In the genomic region with DNA sequence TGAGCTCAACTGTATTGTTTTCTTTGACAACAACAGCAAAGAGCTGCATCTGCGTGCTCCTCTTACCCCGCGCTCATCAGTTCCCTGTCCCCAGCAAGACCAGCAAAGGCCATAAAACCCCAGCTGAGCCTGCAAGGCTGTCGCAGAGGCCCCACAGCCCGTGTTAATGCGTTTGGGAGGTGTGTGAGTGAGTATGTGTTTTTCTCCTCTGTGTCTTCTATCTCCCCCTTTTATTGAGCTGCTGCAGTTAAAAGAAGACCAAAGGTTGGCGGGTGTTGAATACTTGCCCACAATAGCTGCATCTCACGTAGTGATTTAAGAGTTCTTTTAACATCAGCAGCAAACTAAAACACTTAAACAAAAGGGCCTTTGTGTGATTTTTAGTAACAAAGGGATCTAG, we compare ENCODE assay signal across 21 cellular contexts. TPM values are rescaled to one million over a fixed set of nuclear protein-coding genes. Genes with fewer than 3 reads are reported as not detected.
DNase-seq lines count a peak whose midpoint lies in the region; ATAC-seq, FAIRE-seq and TF ChIP-seq lines count a peak whose summit lies in the region.
"Had no signal": no experiment of that assay in that cellular context is flagged by ENCODE, and none has a peak within 500 bp of the region (broad histone marks: within the 10 kb centered on the region; RNA-seq: fewer than 3 reads in every experiment).

No MANE protein-coding gene starts in this region.

- H4K20me1 ChIP-seq in HepG2 (ENCODE audit: insufficient read depth, low read length) = no peaks in the 10 kb centered on the region

- H3K27ac ChIP-seq in HUES64 (ENCODE audit: low read depth, low read length) (peak overlapping the region; percentile 38; the same call in 1 of the 2 replicates), HepG2 (ENCODE audit: extremely low read length, insufficient read depth, low read length) (no peak overlapping the region)
- H3K27ac ChIP-seq: foreskin keratinocyte, testis had no signal

- ATAC-seq in HepG2 = peak; percentile 83
- ATAC-seq in stimulated activated naive CD8-positive, alpha-beta T cell treated with anti-CD3 and anti-CD28 coated beads, Interleukin-15, amount 100 ng/mL, for 72 hours = no peak
- ATAC-seq: foreskin keratinocyte; naive thymus-derived CD8-positive, alpha-beta T cell; SK-N-SH treated with all-trans-retinoic acid at 6 μM for 48 hours had no signal

- H3K4me3 ChIP-seq in HUES64 (ENCODE audit: low read length) = no peak overlapping the region
- peak overlapping the region; percentile 30 to 56 (median 37) for H3K4me3 ChIP-seq in HepG2 (replicated peaks in 1 of 3; ENCODE audit: insufficient read depth in 1 of 3, low read depth in 2 of 3, low read length in 3 of 3)
- H3K4me3 ChIP-seq: testis had no signal

- no peaks in the 10 kb centered on the region; the same call in 1 of the 2 replicates for H3K27me3 ChIP-seq in HUES64 (ENCODE audit: insufficient read depth, low read length)
- no peaks in the 10 kb centered on the region; a peak in 1 of 5 replicates for H3K27me3 ChIP-seq in HepG2 (ENCODE audit: control insufficient read depth in 1 of 2, insufficient read depth in 2 of 2, low read length in 2 of 2)
- H3K27me3 ChIP-seq: BE2C, testis had no signal

- no peak overlapping the region for H3K9ac ChIP-seq in HUES64 (ENCODE audit: low read depth, low read length)
- H3K9ac ChIP-seq in HepG2 (ENCODE audit: insufficient read depth, low read depth, low read length) = peak overlapping the region; percentile 12; the same call in 1 of the 2 replicates

- no peak for TF ChIP-seq POLR2A in HepG2 (IDR thresholded peaks at IDR 0.05; ENCODE audit: insufficient read depth in 1 of 2, low read depth in 2 of 2, low read length in 2 of 2)

- H3K4me2 ChIP-seq in HepG2 (ENCODE audit: low read depth, low read length) = peak overlapping the region; percentile 75

- H3K9me3 ChIP-seq in HUES64 (ENCODE audit: insufficient read depth, low read depth, low read length) (no peaks in the 10 kb centered on the region), HepG2 (ENCODE audit: low read length) (no peaks in the 10 kb centered on the region)
- H3K9me3 ChIP-seq: BE2C, testis had no signal

- no peaks in the 10 kb centered on the region for H3K79me2 ChIP-seq in HepG2 (ENCODE audit: insufficient read depth, low read length)

- no peak for TF ChIP-seq EP300 in HepG2 (IDR thresholded peaks at IDR 0.05; ENCODE audit: low read depth in 2 of 2, low read length in 2 of 2)
- TF ChIP-seq EP300 in HepG2 (CRISPR knock-in tag; IDR thresholded peaks at IDR 0.05; ENCODE audit: borderline replicate concordance) = no peak

- no peak overlapping the region for H3K4me3 Mint-ChIP-seq in stimulated activated naive CD8-positive, alpha-beta T cell treated with anti-CD3 and anti-CD28 coated beads, Interleukin-15, amount 100 ng/mL, for 72 hours
- H3K4me3 Mint-ChIP-seq: naive thymus-derived CD8-positive, alpha-beta T cell had no signal

- no peaks in the 10 kb centered on the region for H3K4me1 Mint-ChIP-seq in stimulated activated naive CD8-positive, alpha-beta T cell treated with anti-CD3 and anti-CD28 coated beads, Interleukin-15, amount 100 ng/mL, for 72 hours
- H3K4me1 Mint-ChIP-seq: naive thymus-derived CD8-positive, alpha-beta T cell had no signal

- no peaks in the 10 kb centered on the region for H3K27me3 Mint-ChIP-seq in stimulated activated naive CD8-positive, alpha-beta T cell treated with anti-CD3 and anti-CD28 coated beads, Interleukin-15, amount 100 ng/mL, for 72 hours

- H3K36me3 ChIP-seq in HUES64 (ENCODE audit: insufficient read depth, low read length) (no peaks in the 10 kb centered on the region), HepG2 (replicated peaks in 1 of 2; ENCODE audit: control insufficient read depth in 1 of 2, insufficient read depth in 2 of 2, low read length in 2 of 2) (no peaks in the 10 kb centered on the region)
- H3K36me3 ChIP-seq: BE2C had no signal

- CTCF ChIA-PET in HepG2 (lab: Yijun Ruan, JAX; ENCODE audit: low intra/inter-chr PET ratio, low total read pairs) = no interaction called here

- BruUV-seq in HepG2 (replicated peaks; lab: Mats Ljungman, UMichigan) = no TSS peak

- peaks cover 41% of the 10 kb centered on the region for H3K4me1 ChIP-seq in HUES64 (ENCODE audit: insufficient read depth, low read length)
- peaks cover 24% of the 10 kb centered on the region for H3K4me1 ChIP-seq in HepG2 (ENCODE audit: insufficient read depth, low read length)
- H3K4me1 ChIP-seq: BE2C, foreskin keratinocyte, testis had no signal

- in situ Hi-C loops in HepG2 (cut with HindIII; ENCODE audit: extremely low pct_ligation_motif_present, low pct_unique_long_range_greater_than_20kb) = no loop called here

- no peak for TF ChIP-seq CTCF in HepG2 (CRISPR knock-in tag; IDR thresholded peaks at IDR 0.05)

- no peak overlapping the region for H3K27ac Mint-ChIP-seq in stimulated activated naive CD8-positive, alpha-beta T cell treated with anti-CD3 and anti-CD28 coated beads, Interleukin-15, amount 100 ng/mL, for 72 hours
- H3K27ac Mint-ChIP-seq: naive thymus-derived CD8-positive, alpha-beta T cell had no signal

- no peak for TF ChIP-seq RAD21 in HepG2 (CRISPR knock-in tag; IDR thresholded peaks at IDR 0.05)

- 19% methylated on average over 6 of the region's 8 CpGs for WGBS in HUES64
- under 1% methylated on average over 8 of the region's 8 CpGs for WGBS in HepG2 (ENCODE audit: low lambda C conversion rate)

- FAIRE-seq in HepG2 (lab: Jason Lieb, UNC) = peak; percentile 32
- FAIRE-seq: colon, D721Med, endothelial cell of umbilical vein, GM18507 had no signal

- DNase-seq in NCI-H774 (lab: John Stamatoyannopoulos, UW) (peak; percentile 20), HepG2 (ENCODE audit: low spot score) (no peak), retina (peak; percentile 53), activated gamma-delta T cell (lab: John Stamatoyannopoulos, UW) (no peak), Kasumi-1 (lab: John Stamatoyannopoulos, UW) (no peak)
- no peak for DNase-seq in stimulated activated naive CD8-positive, alpha-beta T cell treated with anti-CD3 and anti-CD28 coated beads, Interleukin-15, amount 100 ng/mL, for 72 hours
- DNase-seq: activated CD4-positive, alpha-beta T cell treated with anti-CD3 and anti-CD28 coated beads for 48 hours; activated naive CD4-positive, alpha-beta T cell treated with anti-CD3 and anti-CD28 coated beads, Interleukin-2, amount 50 U/mL, for 16 hours; BE2C; foreskin keratinocyte; KG1; naive thymus-derived CD8-positive, alpha-beta T cell; NCI-H1105; stimulated activated CD4-positive, alpha-beta T cell treated with anti-CD3 and anti-CD28 coated beads, Interleukin-2, amount 100 ng/mL, for 48 hours; testis had no signal

- no peak overlapping the region for H2AFZ ChIP-seq in HepG2 (ENCODE audit: low read length)

- no peaks in the 10 kb centered on the region for H3K9me3 Mint-ChIP-seq in stimulated activated naive CD8-positive, alpha-beta T cell treated with anti-CD3 and anti-CD28 coated beads, Interleukin-15, amount 100 ng/mL, for 72 hours
- H3K9me3 Mint-ChIP-seq: naive thymus-derived CD8-positive, alpha-beta T cell had no signal

- intact Hi-C loops in HepG2 (cut with micrococcal nuclease; ENCODE audit: unreplicated experiment) = no loop called here

- POLR2A ChIA-PET in HepG2 (lab: Yijun Ruan, JAX) = interaction anchor here (0.7 to 3.0 kb wide), 2 partner anchors 27 to 190 kb away, joined by 3 to 28 read pairs; partner anchors contain the start of gene CNKSR3

TF ChIP-seq in HepG2, 621 proteins besides CTCF, POLR2A, EP300 and RAD21 (continues in another document):
- TF ChIP-seq SP140L (CRISPR knock-in tag; IDR thresholded peaks at IDR 0.05; ENCODE audit: borderline replicate concordance) (no peak), LRRFIP1 (CRISPR knock-in tag; conservative IDR thresholded peaks at IDR 0.05) (no peak), ZNF335 (CRISPR knock-in tag; IDR thresholded peaks at IDR 0.05) (no peak)

RNA-seq across cellular contexts. Expression of gene CNKSR3, which starts 27.0 kb away (rescaled TPM):
- polyA plus RNA-seq in HUES64 (2013, experiment 1 of 2) = 6.8 TPM
- polyA plus RNA-seq in HUES64 (2013, experiment 2 of 2) = 8.3 TPM
- total RNA-seq in HepG2 (2016; rRNA removed; fragmentation: Illumina TruSeq; extraction: Trizol) = 38.3 and 38.6 TPM in 2 replicates
- 18.4 and 19.1 TPM in 2 replicates for total RNA-seq in HepG2 (2016; cell fraction: cytosol; rRNA removed; fragmentation: Illumina TruSeq; extraction: Trizol; ENCODE audit: low read depth)
- total RNA-seq in HepG2 (2016; cell fraction: insoluble cytoplasmic fraction; rRNA removed; fragmentation: Illumina TruSeq; extraction: Trizol) = 32.0 and 35.6 TPM in 2 replicates
- total RNA-seq in HepG2 (2016; cell fraction: membrane; rRNA removed; fragmentation: Illumina TruSeq; extraction: Trizol) = 26.6 and 26.7 TPM in 2 replicates
- 20.9 and 24.2 TPM in 2 replicates for total RNA-seq in HepG2 (2016; cell fraction: nucleus; rRNA removed; fragmentation: Illumina TruSeq; extraction: Trizol)
- 9.2 and 9.8 TPM in 2 replicates for polyA plus RNA-seq in HepG2 (2011; rRNA removed)
- 6.3 and 7.8 TPM in 2 replicates for polyA plus RNA-seq in HepG2 (2011; cell fraction: cytosol; rRNA removed)
- 8.2 and 9.9 TPM in 2 replicates for polyA plus RNA-seq in HepG2 (2011; cell fraction: nucleus; rRNA removed)
- polyA plus RNA-seq in HepG2 (2012) = 26.2 and 28.1 TPM in 2 replicates
- polyA plus RNA-seq in HepG2 (2016; cell fraction: cytosol; fragmentation: Illumina TruSeq; extraction: Trizol; ENCODE audit: low read depth) = 2.8 and 4.0 TPM in 2 replicates
- polyA plus RNA-seq in HepG2 (2016; cell fraction: insoluble cytoplasmic fraction; fragmentation: Illumina TruSeq; extraction: Trizol; ENCODE audit: low read depth) = 31.5 and 36.8 TPM in 2 replicates
- 12.5 and 12.6 TPM in 2 replicates for polyA plus RNA-seq in HepG2 (2016; cell fraction: membrane; fragmentation: Illumina TruSeq; extraction: Trizol; ENCODE audit: low read depth)
- polyA plus RNA-seq in HepG2 (2016; cell fraction: nucleus; fragmentation: Illumina TruSeq; extraction: Trizol; ENCODE audit: insufficient read depth, low read depth) = 27.9 and 29.1 TPM in 2 replicates
- 1.5 and 15.6 TPM in 2 replicates for polyA minus RNA-seq in HepG2 (2011; rRNA and poly(A)+ RNA removed; ENCODE audit: low replicate concordance)
- 9.9 TPM in 2 replicates for polyA minus RNA-seq in HepG2 (2011; cell fraction: cytosol; rRNA and poly(A)+ RNA removed)
- polyA minus RNA-seq in HepG2 (2011; cell fraction: nucleus; rRNA and poly(A)+ RNA removed) = 17.1 and 21.3 TPM in 2 replicates
- total RNA-seq: naive thymus-derived CD8-positive, alpha-beta T cell had no signal

Comparison
In these comparisons a context has a peak if more than half of its experiments do, and no peak if none do; other contexts are left out.
1. DNase-seq: peak in NCI-H774 (single experiment) and retina (single experiment); none in HepG2 (single experiment), activated gamma-delta T cell (single experiment), Kasumi-1 (0 of 2) and stimulated activated naive CD8-positive, alpha-beta T cell treated with anti-CD3 and anti-CD28 coated beads, Interleukin-15, amount 100 ng/mL, for 72 hours (0 of 2).